Comparison of ENCODE assay signal across 26 cellular contexts in the genomic region with DNA sequence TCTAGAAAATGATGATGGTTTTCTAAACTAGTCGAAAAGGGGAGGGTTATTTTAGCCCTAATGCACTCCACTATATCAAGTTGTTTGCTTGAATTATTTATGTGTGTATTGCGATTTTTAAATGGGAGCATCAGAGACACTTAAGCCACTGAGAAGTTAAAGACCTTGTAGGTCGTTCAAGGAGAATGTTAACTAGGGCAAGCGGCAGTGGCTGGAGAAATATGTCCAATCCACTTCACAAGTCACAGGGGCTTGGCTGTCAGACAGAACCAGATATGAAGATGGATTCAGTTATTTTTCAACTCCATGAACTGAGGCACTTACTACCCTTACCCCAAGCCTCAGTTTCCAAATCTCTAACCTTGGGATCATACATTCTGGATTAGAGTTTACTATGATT.
"Had no signal": no experiment of that assay in that cellular context is flagged by ENCODE, and none has a peak within 500 bp of the region (broad histone marks: within the 10 kb centered on the region; RNA-seq: fewer than 3 reads in every experiment).

No MANE protein-coding gene starts in this region.

- H3K9me3 ChIP-seq: lower lobe of right lung, pancreas, prostate gland, testis, thyroid gland, transverse colon, upper lobe of left lung, vagina had no signal

- H3K27ac ChIP-seq: lower lobe of right lung, pancreas, prostate gland, right lobe of liver, testis, thyroid gland, upper lobe of left lung, vagina had no signal

- H3K4me3 ChIP-seq: lower lobe of right lung, pancreas, prostate gland, right lobe of liver, smooth muscle cell, testis, thyroid gland, transverse colon, upper lobe of left lung, vagina had no signal

- DNase-seq: hypothalamus; immature natural killer cell; kidney; lower lobe of right lung; mammary epithelial cell; mesenchymal stem cell; naive thymus-derived CD8-positive, alpha-beta T cell; nucleus accumbens; pancreas; posterior cingulate gyrus; right lobe of liver; stimulated activated CD4-positive, alpha-beta T cell treated with anti-CD3 and anti-CD28 coated beads, Interleukin-1b, Interleukin-23, amount 100 ng/mL, for 48 hours; stimulated activated CD4-positive, alpha-beta T cell treated with anti-CD3 and anti-CD28 coated beads, Interleukin-2, amount 100 ng/mL, for 48 hours; stimulated activated CD4-positive, alpha-beta T cell treated with anti-CD3 and anti-CD28 coated beads, Interleukin-4, amount 100 ng/mL, for 4 hours; stimulated activated CD8-positive, alpha-beta memory T cell treated with anti-CD3 and anti-CD28 coated beads, Interleukin-4, amount 100 ng/mL, for 48 hours; stimulated activated naive CD4-positive, alpha-beta T cell treated with Interleukin-2 at 50 U/mL for 16 hours; stimulated activated naive CD8-positive, alpha-beta T cell treated with anti-CD3 and anti-CD28 coated beads, Interleukin-15, amount 100 ng/mL, for 72 hours; substantia nigra; testis; thyroid gland; transverse colon; upper lobe of left lung had no signal

- H3K36me3 ChIP-seq: lower lobe of right lung, pancreas, prostate gland, right lobe of liver, thyroid gland, transverse colon, upper lobe of left lung, vagina had no signal

- H3K4me1 ChIP-seq: lower lobe of right lung, pancreas, prostate gland, right lobe of liver, vagina had no signal

- ATAC-seq: lower lobe of right lung; naive thymus-derived CD8-positive, alpha-beta T cell; pancreas; right lobe of liver; stimulated activated memory B cell treated with anti-CD40 and anti-IgM and Interleukin-4, amounts not matched to agents 10 μg/mL and 1 μg/mL and 100 μg/mL, for 72 hours; stimulated activated naive CD8-positive, alpha-beta T cell treated with anti-CD3 and anti-CD28 coated beads, Interleukin-15, amount 100 ng/mL, for 72 hours had no signal

- H3K27me3 ChIP-seq: pancreas, right lobe of liver, testis, thyroid gland, transverse colon, upper lobe of left lung, vagina had no signal
